In the genomic region with DNA sequence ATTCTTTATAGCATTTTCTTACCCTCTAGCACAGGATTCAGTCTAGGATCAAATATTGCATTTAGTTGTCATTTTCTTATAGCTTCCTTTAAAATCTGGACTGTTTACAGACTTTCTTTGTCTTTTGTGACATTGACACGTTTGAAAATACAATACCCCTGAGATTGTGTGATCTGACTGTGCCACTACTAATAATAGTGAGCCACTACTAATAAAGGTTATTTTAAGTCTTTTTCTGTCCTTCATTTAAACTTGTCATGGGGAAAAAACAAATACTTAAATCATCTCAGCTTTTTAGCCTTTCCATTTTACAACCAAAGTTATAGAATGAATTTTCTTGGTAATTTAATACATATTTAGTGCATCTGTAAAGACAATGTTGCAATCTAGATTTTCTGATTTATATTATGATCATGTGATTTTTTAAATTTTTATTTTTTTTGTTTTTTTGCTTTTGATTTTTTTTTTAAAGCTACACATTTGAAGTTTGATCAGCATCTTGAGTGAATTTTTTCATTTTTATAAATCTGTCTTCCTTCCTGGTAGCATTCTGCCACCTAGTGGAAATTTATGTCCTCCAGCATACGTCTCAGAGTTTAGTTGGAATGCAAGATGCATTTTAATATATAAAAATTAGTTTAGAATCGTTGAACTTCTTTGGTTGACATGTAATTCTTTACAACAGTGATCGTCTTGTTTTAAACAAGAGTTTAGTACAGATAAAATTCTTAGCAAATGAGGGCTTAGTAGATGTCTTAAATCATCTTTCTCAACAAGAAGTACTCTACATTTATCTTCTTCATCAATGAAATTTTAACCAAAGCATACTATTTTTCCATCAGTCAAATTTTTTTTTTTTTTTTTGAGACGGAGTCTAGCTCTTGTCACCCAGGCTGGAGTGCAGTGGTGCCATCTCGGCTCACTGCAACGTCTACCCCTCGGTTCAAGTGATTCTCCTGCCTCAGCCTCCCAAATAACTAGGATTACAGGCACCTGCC, we compare ENCODE assay signal across 8 cellular contexts.
DNase-seq lines count a peak whose midpoint lies in the region; ATAC-seq, FAIRE-seq and TF ChIP-seq lines count a peak whose summit lies in the region.

No MANE protein-coding gene starts in this region.

- ATAC-seq in HCT116 (no peak), left colon (peak; percentile 65), HG02938 (IDR thresholded peaks at IDR 0.05; ENCODE audit: unreplicated experiment) (no peak)

- no peak for FAIRE-seq in GM12891 (lab: Jason Lieb, UNC)

- RAD21 ChIA-PET in HCT116 (lab: Charles Lee; ENCODE audit: low non-redundant PET in 1 of 2, low total read pairs in 2 of 2, uncharacterized antibody in 2 of 2, unreplicated experiment in 2 of 2), result interaction anchor here (1.0 to 1.3 kb wide), 5 partner anchors 117 to 348 kb away, joined by 3 to 6 read pairs (median 3); no protein-coding TSS in a partner anchor

- no peaks in the 10 kb centered on the region for H3K9me3 ChIP-seq in HCT116 (ENCODE audit: control insufficient read depth in 1 of 2, insufficient read depth in 1 of 2, low read depth in 1 of 2, low read length in 2 of 2)
- no peaks in the 10 kb centered on the region for H3K9me3 ChIP-seq in uterus

- TF ChIP-seq RAD21 in HCT116 (IDR thresholded peaks at IDR 0.05; ENCODE audit: low read depth), result peak; percentile 83

- POLR2A ChIA-PET in HCT116 (lab: Charles Lee), result interaction anchor here (1.0 to 1.4 kb wide), 5 partner anchors 166 to 262 kb away, joined by 3 to 6 read pairs (median 3); no protein-coding TSS in a partner anchor

- H3K36me3 ChIP-seq in HCT116 (ENCODE audit: control insufficient read depth in 1 of 2, insufficient read depth in 2 of 2, low read length in 2 of 2) (no peaks in the 10 kb centered on the region; a peak in 1 of 4 replicates), uterus (no peaks in the 10 kb centered on the region)

- intact Hi-C loops in HCT116 (cut with micrococcal nuclease) (loop anchor here (1.0 to 5.0 kb wide), 4 partner anchors 119 to 425 kb away; a partner anchor contains a TSS), left colon (cut with DNase I, micrococcal nuclease) (loop anchor here in 1 of 2 donors (5.0 to 10.0 kb wide), 3 partner anchors 119 to 349 kb away; a partner anchor contains a TSS), uterus (cut with DNase I; ENCODE audit: low total_unique reads) (loop anchor here (10.0 kb wide), 1 partner anchor 426 kb away; no protein-coding TSS in a partner anchor)

- H3K27me3 ChIP-seq in HCT116 (ENCODE audit: insufficient read depth, low read length), result no peaks in the 10 kb centered on the region
- H3K27me3 ChIP-seq in uterus, result no peaks in the 10 kb centered on the region

- H3K4me1 ChIP-seq in HCT116 (ENCODE audit: control insufficient read depth in 1 of 2, insufficient read depth in 2 of 2, low read length in 2 of 2) (peaks cover 0 to 6% of the 10 kb centered on the region in 2 experiments; a peak in 2 of 4 replicates), uterus (no peaks in the 10 kb centered on the region)

- DNase-seq in Caki2 (ENCODE audit: low read depth), result peak; percentile 66
- peak; percentile 51 for DNase-seq in HCT116 (ENCODE audit: low read depth, low spot score)
- DNase-seq in NCI-H82 (lab: John Stamatoyannopoulos, UW), result peak; percentile 62
- peak; percentile 20 for DNase-seq in brain pericyte (ENCODE audit: low read depth, low spot score)
- DNase-seq in left colon, result no peak
- DNase-seq in uterus, result no peak
- DNase-seq in GM12891 (ENCODE audit: insufficient read length, low spot score), result no peak

- no peak overlapping the region for H3K9ac ChIP-seq in HCT116 (ENCODE audit: low read length)

- CTCF ChIA-PET in HCT116 (lab: Charles Lee), result interaction anchor here (0.7 to 3.0 kb wide), 30 partner anchors 10 to 868 kb away, joined by 3 to 36 read pairs (median 5); a partner anchor contains a TSS

- peak; percentile 66 to 79 (median 73); a peak in 5 of 6 replicates for TF ChIP-seq CTCF in HCT116 (IDR thresholded peaks at IDR 0.05 in 2 of 3, conservative IDR thresholded peaks at IDR 0.05 in 1 of 3; ENCODE audit: borderline replicate concordance in 1 of 3, insufficient read depth in 1 of 3, low read depth in 2 of 3, low read length in 2 of 3)
- peak; percentile 71 to 84 (median 78) for TF ChIP-seq CTCF in uterus (IDR thresholded peaks at IDR 0.05)

- in situ Hi-C loops in Caki2 (cut with HindIII; ENCODE audit: low pct_unique_long_range_greater_than_20kb, low sequenced_read_pairs), result no loop called here

- H3K4me3 ChIP-seq in HCT116 (replicated peaks in 1 of 2; ENCODE audit: low read depth in 1 of 2, low read length in 2 of 2) (no peak overlapping the region), uterus (no peak overlapping the region)

- H3K27ac ChIP-seq in HCT116 (ENCODE audit: low read depth, low read length) (no peak overlapping the region), uterus (peak overlapping the region in 1 of 2 donors; percentile 48)

- no peaks in the 10 kb centered on the region for H4K20me1 ChIP-seq in HCT116 (ENCODE audit: insufficient read depth)

- BruUV-seq in HCT116 (replicated peaks; lab: Mats Ljungman, UMichigan), result no TSS peak

- no peak overlapping the region for H2AFZ ChIP-seq in HCT116 (ENCODE audit: low read depth, low read length, poor library complexity, severe bottlenecking)

- H3K9me2 ChIP-seq in HCT116 (ENCODE audit: insufficient read depth), result no peaks in the 10 kb centered on the region

- TF ChIP-seq POLR2A in HCT116 (IDR thresholded peaks at IDR 0.05; ENCODE audit: borderline replicate concordance, extremely low read depth, insufficient read depth, insufficient read length) (no peak), uterus (IDR thresholded peaks at IDR 0.05) (no peak), GM12891 (IDR thresholded peaks at IDR 0.05; ENCODE audit: low read depth, low read length) (no peak)

- no peak overlapping the region for H3K4me2 ChIP-seq in HCT116 (ENCODE audit: low read length)

- no peaks in the 10 kb centered on the region for H3K79me2 ChIP-seq in HCT116 (ENCODE audit: insufficient read depth, low read length)

TF ChIP-seq in HCT116, 20 proteins besides CTCF, POLR2A, EP300 and RAD21 (continues in another document):
- no peak for TF ChIP-seq TCF7L2 (IDR thresholded peaks at IDR 0.05; ENCODE audit: borderline replicate concordance, extremely low read depth, insufficient read depth, insufficient read length)
- TF ChIP-seq, protein P1, sequence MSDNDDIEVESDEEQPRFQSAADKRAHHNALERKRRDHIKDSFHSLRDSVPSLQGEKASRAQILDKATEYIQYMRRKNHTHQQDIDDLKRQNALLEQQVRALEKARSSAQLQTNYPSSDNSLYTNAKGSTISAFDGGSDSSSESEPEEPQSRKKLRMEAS (IDR thresholded peaks at IDR 0.05), result no peak
- TF ChIP-seq, protein P2, sequence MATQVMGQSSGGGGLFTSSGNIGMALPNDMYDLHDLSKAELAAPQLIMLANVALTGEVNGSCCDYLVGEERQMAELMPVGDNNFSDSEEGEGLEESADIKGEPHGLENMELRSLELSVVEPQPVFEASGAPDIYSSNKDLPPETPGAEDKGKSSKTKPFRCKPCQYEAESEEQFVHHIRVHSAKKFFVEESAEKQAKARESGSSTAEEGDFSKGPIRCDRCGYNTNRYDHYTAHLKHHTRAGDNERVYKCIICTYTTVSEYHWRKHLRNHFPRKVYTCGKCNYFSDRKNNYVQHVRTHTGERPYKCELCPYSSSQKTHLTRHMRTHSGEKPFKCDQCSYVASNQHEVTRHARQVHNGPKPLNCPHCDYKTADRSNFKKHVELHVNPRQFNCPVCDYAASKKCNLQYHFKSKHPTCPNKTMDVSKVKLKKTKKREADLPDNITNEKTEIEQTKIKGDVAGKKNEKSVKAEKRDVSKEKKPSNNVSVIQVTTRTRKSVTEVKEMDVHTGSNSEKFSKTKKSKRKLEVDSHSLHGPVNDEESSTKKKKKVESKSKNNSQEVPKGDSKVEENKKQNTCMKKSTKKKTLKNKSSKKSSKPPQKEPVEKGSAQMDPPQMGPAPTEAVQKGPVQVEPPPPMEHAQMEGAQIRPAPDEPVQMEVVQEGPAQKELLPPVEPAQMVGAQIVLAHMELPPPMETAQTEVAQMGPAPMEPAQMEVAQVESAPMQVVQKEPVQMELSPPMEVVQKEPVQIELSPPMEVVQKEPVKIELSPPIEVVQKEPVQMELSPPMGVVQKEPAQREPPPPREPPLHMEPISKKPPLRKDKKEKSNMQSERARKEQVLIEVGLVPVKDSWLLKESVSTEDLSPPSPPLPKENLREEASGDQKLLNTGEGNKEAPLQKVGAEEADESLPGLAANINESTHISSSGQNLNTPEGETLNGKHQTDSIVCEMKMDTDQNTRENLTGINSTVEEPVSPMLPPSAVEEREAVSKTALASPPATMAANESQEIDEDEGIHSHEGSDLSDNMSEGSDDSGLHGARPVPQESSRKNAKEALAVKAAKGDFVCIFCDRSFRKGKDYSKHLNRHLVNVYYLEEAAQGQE (IDR thresholded peaks at IDR 0.05; ENCODE audit: low read depth), result no peak

TF ChIP-seq in GM12891, 5 proteins besides CTCF, POLR2A, EP300 and RAD21:
- TF ChIP-seq PAX5 (IDR thresholded peaks at IDR 0.05; ENCODE audit: insufficient read depth, low read length, severe bottlenecking) (no peak), SPI1 (IDR thresholded peaks at IDR 0.05; ENCODE audit: low read depth, low read length) (no peak), TAF1 (IDR thresholded peaks at IDR 0.05; ENCODE audit: low read depth, low read length) (no peak), POU2F2 (IDR thresholded peaks at IDR 0.05; ENCODE audit: low read depth, low read length) (no peak), POLR2AphosphoS5 (IDR thresholded peaks at IDR 0.05; ENCODE audit: low read depth, low read length) (no peak)

Comparison
In these comparisons a context has a peak if more than half of its experiments do, and no peak if none do; other contexts are left out.
1. DNase-seq: peak in Caki2 (single experiment), HCT116 (single experiment), NCI-H82 (single experiment) and brain pericyte (single experiment); none in left colon (0 of 2), uterus (0 of 2) and GM12891 (single experiment).